Comparison of ENCODE assay signal across 8 cellular contexts in genomic region chr5:140564196-140565023, GRCh38. TPM values are rescaled to one million over a fixed set of nuclear protein-coding genes. Genes with fewer than 3 reads are reported as not detected.
A peak's percentile ranks its signal among the peaks of the same experiment; 100 is the strongest.
DNase-seq lines count a peak whose midpoint lies in the region; ATAC-seq and TF ChIP-seq lines count a peak whose summit lies in the region.

TSS of gene APBB3 (minus strand) at chr5:140564598. CDS start at chr5:140564245, 353 bp downstream.
TSS of gene SLC35A4 (plus strand) at chr5:140564828. CDS start at chr5:140567170, 2,342 bp downstream.

- H3K4me1 Mint-ChIP-seq in activated CD4-positive, alpha-beta T cell treated with anti-CD3 and anti-CD28 coated beads for 36 hours = peaks cover 49% of the 10 kb centered on the region

- H3K36me3 ChIP-seq in kidney epithelial cell (ENCODE audit: control insufficient read depth, insufficient read depth, low read length) = peaks cover 7% of the 10 kb centered on the region

- ATAC-seq in HG03439 (IDR thresholded peaks at IDR 0.05; ENCODE audit: unreplicated experiment) = peak; percentile 83
- ATAC-seq in activated CD4-positive, alpha-beta T cell treated with anti-CD3 and anti-CD28 coated beads for 36 hours = peak; percentile 95

- CTCF ChIA-PET in activated CD4-positive, alpha-beta T cell treated with anti-CD3 and anti-CD28 coated beads for 36 hours (lab: Charles Lee) = interaction anchor here (0.5 to 1.9 kb wide), 10 partner anchors 11 to 1452 kb away, joined by 3 to 7 read pairs (median 4); partner anchors contain the start of genes EIF4EBP3, HARS1, HARS2 and ZMAT2

- intact Hi-C loops in activated CD4-positive, alpha-beta T cell treated with anti-CD3 and anti-CD28 coated beads for 36 hours (cut with DNase I, micrococcal nuclease) = loop anchor here (1.0 to 5.0 kb wide), 13 partner anchors 17 to 389 kb away; partner anchors contain the start of genes ANKHD1 (in 2 of the 2), EIF4EBP3 (in 2 of the 2), TMCO6 (in 2 of the 2) and WDR55 (in 2 of the 2)

- peak; percentile 94 for TF ChIP-seq POLR2A in GM19099 (IDR thresholded peaks at IDR 0.05; ENCODE audit: extremely low read depth, insufficient read length, low read depth)

- TF ChIP-seq CTCF in choroid plexus epithelial cell (conservative IDR thresholded peaks at IDR 0.05; ENCODE audit: low read depth, low read length) = no peak
- no peak for TF ChIP-seq CTCF in kidney epithelial cell (IDR thresholded peaks at IDR 0.05; ENCODE audit: insufficient read depth, low read length, poor library complexity, severe bottlenecking)

- no peaks in the 10 kb centered on the region for H3K27me3 ChIP-seq in kidney epithelial cell (ENCODE audit: control insufficient read depth, insufficient read depth, low read length)

- peak within 1 kb of the TSS; percentile 99 for H3K27ac Mint-ChIP-seq in activated CD4-positive, alpha-beta T cell treated with anti-CD3 and anti-CD28 coated beads for 36 hours

- peak within 1 kb of the TSS; percentile 76 for H3K4me3 ChIP-seq in choroid plexus epithelial cell (ENCODE audit: low read depth, low read length)
- peak within 1 kb of the TSS; percentile 82 for H3K4me3 ChIP-seq in kidney epithelial cell (ENCODE audit: low read depth, low read length)

- peaks cover 35% of the 10 kb centered on the region for H3K36me3 Mint-ChIP-seq in activated CD4-positive, alpha-beta T cell treated with anti-CD3 and anti-CD28 coated beads for 36 hours (ENCODE audit: low read depth)

- DNase-seq in AG20443 (ENCODE audit: low spot score) = peak; percentile 97
- peak; percentile 96 to 97 for DNase-seq in NCI-H524 (lab: John Stamatoyannopoulos, UW)
- DNase-seq in activated CD4-positive, alpha-beta T cell treated with anti-CD3 and anti-CD28 coated beads for 36 hours = peak; percentile 96
- DNase-seq in choroid plexus epithelial cell (ENCODE audit: low read depth) = peak; percentile 100
- peak; percentile 96 for DNase-seq in kidney epithelial cell (ENCODE audit: low read depth)
- peak; percentile 93 to 95 for DNase-seq in stimulated activated CD4-positive, alpha-beta T cell treated with anti-CD3 and anti-CD28 coated beads, Interleukin-15, amount 100 ng/mL, for 48 hours (ENCODE audit: low read depth in 2 of 2)

- peak within 1 kb of the TSS; percentile 98 for H3K4me3 Mint-ChIP-seq in activated CD4-positive, alpha-beta T cell treated with anti-CD3 and anti-CD28 coated beads for 36 hours

- H3K27me3 Mint-ChIP-seq in activated CD4-positive, alpha-beta T cell treated with anti-CD3 and anti-CD28 coated beads for 36 hours = no peaks in the 10 kb centered on the region

- no peaks in the 10 kb centered on the region for H3K9me3 Mint-ChIP-seq in activated CD4-positive, alpha-beta T cell treated with anti-CD3 and anti-CD28 coated beads for 36 hours (ENCODE audit: low read depth)

- POLR2A ChIA-PET in activated CD4-positive, alpha-beta T cell treated with anti-CD3 and anti-CD28 coated beads for 36 hours (lab: Charles Lee) = interaction anchor here (1.0 kb wide), 1 partner anchor 68 kb away, joined by 4 read pairs; no protein-coding TSS in a partner anchor

RNA-seq across cellular contexts. Expression of gene APBB3, which starts in this region (rescaled TPM):
- 10 to 100 TPM; 12.8 to 19.0 TPM for total RNA-seq in activated CD4-positive, alpha-beta T cell treated with anti-CD3 and anti-CD28 coated beads for 36 hours
- 9.6 and 13.3 TPM in 2 replicates for total RNA-seq in kidney epithelial cell

RNA-seq across cellular contexts. Expression of gene SLC35A4, which starts in this region (rescaled TPM):
- total RNA-seq in activated CD4-positive, alpha-beta T cell treated with anti-CD3 and anti-CD28 coated beads for 36 hours = 10 to 100 TPM; 61.8 to 65.4 TPM
- 55.9 and 60.5 TPM in 2 replicates for total RNA-seq in kidney epithelial cell

Comparison
In these comparisons a context has a peak if more than half of its experiments do, and no peak if none do; other contexts are left out.
1. Peak in every context shown above with its lines: DNase-seq, ATAC-seq and H3K4me3 ChIP-seq.